Comparison of ENCODE assay signal across 1 cellular context in the genomic region with DNA sequence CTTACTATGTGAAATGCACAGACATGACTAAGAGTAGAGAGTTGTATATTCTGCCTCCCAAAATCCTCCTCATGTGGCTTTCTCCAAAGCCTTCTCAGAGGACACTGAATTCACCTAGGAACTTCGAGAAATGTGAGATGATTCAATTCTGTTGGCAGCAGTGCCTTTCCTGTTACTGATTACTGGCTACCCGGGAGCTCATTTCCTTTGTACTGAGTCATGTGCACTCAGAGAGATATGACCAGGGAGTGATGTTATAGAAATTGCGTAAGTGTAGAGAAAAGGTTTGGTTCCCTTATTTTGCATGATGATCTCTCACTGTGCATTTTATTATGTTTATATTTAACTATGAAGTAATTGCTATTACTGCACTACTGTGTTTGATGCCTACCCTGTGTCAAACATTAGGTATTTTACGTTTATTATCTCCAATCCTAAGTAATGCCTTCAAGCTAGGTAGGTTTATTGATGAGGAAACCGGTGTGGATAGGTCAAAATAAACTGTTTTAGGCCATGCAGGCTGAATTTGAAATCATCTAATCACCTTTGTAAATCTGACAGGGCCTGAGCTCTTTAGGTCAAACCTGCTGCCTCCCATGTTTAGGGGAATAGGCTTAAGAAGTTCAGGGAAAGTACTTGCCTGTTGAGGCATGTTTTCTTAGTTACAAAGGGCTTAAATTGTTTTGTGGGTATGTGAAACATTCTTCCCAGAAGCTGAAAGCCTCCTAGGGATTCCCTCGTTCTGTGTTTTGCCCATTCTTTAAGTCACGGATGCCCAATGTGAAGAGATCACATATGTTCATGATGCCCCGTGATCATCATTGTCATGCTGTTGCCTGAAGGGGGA.
TF ChIP-seq lines count a peak whose summit lies in the region.

No MANE protein-coding gene starts in this region.

TF ChIP-seq in HepG2, 621 proteins besides CTCF, POLR2A, EP300 and RAD21 (continued from another document and continues in another):
- TF ChIP-seq, protein P1, sequence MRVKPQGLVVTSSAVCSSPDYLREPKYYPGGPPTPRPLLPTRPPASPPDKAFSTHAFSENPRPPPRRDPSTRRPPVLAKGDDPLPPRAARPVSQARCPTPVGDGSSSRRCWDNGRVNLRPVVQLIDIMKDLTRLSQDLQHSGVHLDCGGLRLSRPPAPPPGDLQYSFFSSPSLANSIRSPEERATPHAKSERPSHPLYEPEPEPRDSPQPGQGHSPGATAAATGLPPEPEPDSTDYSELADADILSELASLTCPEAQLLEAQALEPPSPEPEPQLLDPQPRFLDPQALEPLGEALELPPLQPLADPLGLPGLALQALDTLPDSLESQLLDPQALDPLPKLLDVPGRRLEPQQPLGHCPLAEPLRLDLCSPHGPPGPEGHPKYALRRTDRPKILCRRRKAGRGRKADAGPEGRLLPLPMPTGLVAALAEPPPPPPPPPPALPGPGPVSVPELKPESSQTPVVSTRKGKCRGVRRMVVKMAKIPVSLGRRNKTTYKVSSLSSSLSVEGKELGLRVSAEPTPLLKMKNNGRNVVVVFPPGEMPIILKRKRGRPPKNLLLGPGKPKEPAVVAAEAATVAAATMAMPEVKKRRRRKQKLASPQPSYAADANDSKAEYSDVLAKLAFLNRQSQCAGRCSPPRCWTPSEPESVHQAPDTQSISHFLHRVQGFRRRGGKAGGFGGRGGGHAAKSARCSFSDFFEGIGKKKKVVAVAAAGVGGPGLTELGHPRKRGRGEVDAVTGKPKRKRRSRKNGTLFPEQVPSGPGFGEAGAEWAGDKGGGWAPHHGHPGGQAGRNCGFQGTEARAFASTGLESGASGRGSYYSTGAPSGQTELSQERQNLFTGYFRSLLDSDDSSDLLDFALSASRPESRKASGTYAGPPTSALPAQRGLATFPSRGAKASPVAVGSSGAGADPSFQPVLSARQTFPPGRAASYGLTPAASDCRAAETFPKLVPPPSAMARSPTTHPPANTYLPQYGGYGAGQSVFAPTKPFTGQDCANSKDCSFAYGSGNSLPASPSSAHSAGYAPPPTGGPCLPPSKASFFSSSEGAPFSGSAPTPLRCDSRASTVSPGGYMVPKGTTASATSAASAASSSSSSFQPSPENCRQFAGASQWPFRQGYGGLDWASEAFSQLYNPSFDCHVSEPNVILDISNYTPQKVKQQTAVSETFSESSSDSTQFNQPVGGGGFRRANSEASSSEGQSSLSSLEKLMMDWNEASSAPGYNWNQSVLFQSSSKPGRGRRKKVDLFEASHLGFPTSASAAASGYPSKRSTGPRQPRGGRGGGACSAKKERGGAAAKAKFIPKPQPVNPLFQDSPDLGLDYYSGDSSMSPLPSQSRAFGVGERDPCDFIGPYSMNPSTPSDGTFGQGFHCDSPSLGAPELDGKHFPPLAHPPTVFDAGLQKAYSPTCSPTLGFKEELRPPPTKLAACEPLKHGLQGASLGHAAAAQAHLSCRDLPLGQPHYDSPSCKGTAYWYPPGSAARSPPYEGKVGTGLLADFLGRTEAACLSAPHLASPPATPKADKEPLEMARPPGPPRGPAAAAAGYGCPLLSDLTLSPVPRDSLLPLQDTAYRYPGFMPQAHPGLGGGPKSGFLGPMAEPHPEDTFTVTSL (CRISPR knock-in tag; IDR thresholded peaks at IDR 0.05; ENCODE audit: borderline replicate concordance): 0 out of 2 replicates have a peak, but pooled peaks have one; percentile 56
- no peak for TF ChIP-seq ZNF572 (CRISPR knock-in tag; IDR thresholded peaks at IDR 0.05)
- no peak for TF ChIP-seq KDM5B (CRISPR knock-in tag; IDR thresholded peaks at IDR 0.05; ENCODE audit: borderline replicate concordance)
- TF ChIP-seq ZNF75D (CRISPR knock-in tag; IDR thresholded peaks at IDR 0.05; ENCODE audit: borderline replicate concordance): no peak
- TF ChIP-seq KLF13 (CRISPR knock-in tag; IDR thresholded peaks at IDR 0.05): no peak
- no peak for TF ChIP-seq ZFP62 (CRISPR knock-in tag; IDR thresholded peaks at IDR 0.05)
- TF ChIP-seq GLI4 (CRISPR knock-in tag; IDR thresholded peaks at IDR 0.05; ENCODE audit: borderline replicate concordance): no peak
- TF ChIP-seq SETDB1 (CRISPR knock-in tag; IDR thresholded peaks at IDR 0.05; ENCODE audit: borderline replicate concordance): no peak
- TF ChIP-seq, protein P2, sequence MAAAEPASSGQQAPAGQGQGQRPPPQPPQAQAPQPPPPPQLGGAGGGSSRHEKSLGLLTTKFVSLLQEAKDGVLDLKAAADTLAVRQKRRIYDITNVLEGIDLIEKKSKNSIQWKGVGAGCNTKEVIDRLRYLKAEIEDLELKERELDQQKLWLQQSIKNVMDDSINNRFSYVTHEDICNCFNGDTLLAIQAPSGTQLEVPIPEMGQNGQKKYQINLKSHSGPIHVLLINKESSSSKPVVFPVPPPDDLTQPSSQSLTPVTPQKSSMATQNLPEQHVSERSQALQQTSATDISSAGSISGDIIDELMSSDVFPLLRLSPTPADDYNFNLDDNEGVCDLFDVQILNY (CRISPR knock-in tag; conservative IDR thresholded peaks at IDR 0.05): no peak
- TF ChIP-seq HNF4G (IDR thresholded peaks at IDR 0.05; ENCODE audit: borderline replicate concordance, low read depth, low read length): no peak
- TF ChIP-seq HNF4G (CRISPR knock-in tag; IDR thresholded peaks at IDR 0.05; ENCODE audit: borderline replicate concordance, low read depth): no peak
- peak; percentile 84 for TF ChIP-seq SOX5 (CRISPR knock-in tag; IDR thresholded peaks at IDR 0.05; ENCODE audit: borderline replicate concordance)
- TF ChIP-seq NFRKB (IDR thresholded peaks at IDR 0.05): no peak
- TF ChIP-seq ZHX2 (IDR thresholded peaks at IDR 0.05; ENCODE audit: low read depth): no peak; the same call in 1 of the 2 replicates
- TF ChIP-seq ZHX2 (CRISPR knock-in tag; IDR thresholded peaks at IDR 0.05; ENCODE audit: borderline replicate concordance): no peak
- no peak for TF ChIP-seq SNAPC4 (CRISPR knock-in tag; IDR thresholded peaks at IDR 0.05)
- no peak for TF ChIP-seq NR3C1 (CRISPR knock-in tag; IDR thresholded peaks at IDR 0.05)
- no peak for TF ChIP-seq DDIT3 (CRISPR knock-in tag; IDR thresholded peaks at IDR 0.05)
- no peak for TF ChIP-seq ZNF143 (CRISPR knock-in tag; IDR thresholded peaks at IDR 0.05)
- TF ChIP-seq SMAD1 (CRISPR knock-in tag; IDR thresholded peaks at IDR 0.05; ENCODE audit: borderline replicate concordance, low read depth): no peak
- TF ChIP-seq HOXA5 (CRISPR knock-in tag; IDR thresholded peaks at IDR 0.05): no peak
- no peak for TF ChIP-seq ZFAT (CRISPR knock-in tag; conservative IDR thresholded peaks at IDR 0.05)
- no peak for TF ChIP-seq HNRNPH1 (optimal IDR thresholded peaks at IDR 0.05; ENCODE audit: low read depth, low read length)
- TF ChIP-seq CSRNP2 (CRISPR knock-in tag; conservative IDR thresholded peaks at IDR 0.05; ENCODE audit: low read depth): no peak
- TF ChIP-seq ZNF703 (CRISPR knock-in tag; IDR thresholded peaks at IDR 0.05; ENCODE audit: borderline replicate concordance): no peak
- no peak for TF ChIP-seq ZNF543 (CRISPR knock-in tag; IDR thresholded peaks at IDR 0.05)
- no peak for TF ChIP-seq NPAS2 (CRISPR knock-in tag; IDR thresholded peaks at IDR 0.05; ENCODE audit: borderline replicate concordance)
- no peak for TF ChIP-seq RBFOX2 (IDR thresholded peaks at IDR 0.05; ENCODE audit: low read depth, low read length)
- TF ChIP-seq ASH2L (IDR thresholded peaks at IDR 0.05; ENCODE audit: insufficient read length, low read depth, low read length): peak; percentile 45
- TF ChIP-seq, protein P3, sequence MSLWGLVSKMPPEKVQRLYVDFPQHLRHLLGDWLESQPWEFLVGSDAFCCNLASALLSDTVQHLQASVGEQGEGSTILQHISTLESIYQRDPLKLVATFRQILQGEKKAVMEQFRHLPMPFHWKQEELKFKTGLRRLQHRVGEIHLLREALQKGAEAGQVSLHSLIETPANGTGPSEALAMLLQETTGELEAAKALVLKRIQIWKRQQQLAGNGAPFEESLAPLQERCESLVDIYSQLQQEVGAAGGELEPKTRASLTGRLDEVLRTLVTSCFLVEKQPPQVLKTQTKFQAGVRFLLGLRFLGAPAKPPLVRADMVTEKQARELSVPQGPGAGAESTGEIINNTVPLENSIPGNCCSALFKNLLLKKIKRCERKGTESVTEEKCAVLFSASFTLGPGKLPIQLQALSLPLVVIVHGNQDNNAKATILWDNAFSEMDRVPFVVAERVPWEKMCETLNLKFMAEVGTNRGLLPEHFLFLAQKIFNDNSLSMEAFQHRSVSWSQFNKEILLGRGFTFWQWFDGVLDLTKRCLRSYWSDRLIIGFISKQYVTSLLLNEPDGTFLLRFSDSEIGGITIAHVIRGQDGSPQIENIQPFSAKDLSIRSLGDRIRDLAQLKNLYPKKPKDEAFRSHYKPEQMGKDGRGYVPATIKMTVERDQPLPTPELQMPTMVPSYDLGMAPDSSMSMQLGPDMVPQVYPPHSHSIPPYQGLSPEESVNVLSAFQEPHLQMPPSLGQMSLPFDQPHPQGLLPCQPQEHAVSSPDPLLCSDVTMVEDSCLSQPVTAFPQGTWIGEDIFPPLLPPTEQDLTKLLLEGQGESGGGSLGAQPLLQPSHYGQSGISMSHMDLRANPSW (CRISPR knock-in tag; IDR thresholded peaks at IDR 0.05; ENCODE audit: borderline replicate concordance): no peak
- no peak for TF ChIP-seq ZSCAN21 (CRISPR knock-in tag; IDR thresholded peaks at IDR 0.05; ENCODE audit: borderline replicate concordance)
